ENCODE assay signal across 1 cellular context in genomic region chr1:43977376-43978263, GRCh38.
TF ChIP-seq lines count a peak whose summit lies in the region.

No MANE protein-coding gene starts in this region.

TF ChIP-seq in WTC11, 78 proteins besides CTCF, POLR2A, EP300 and RAD21:
- TF ChIP-seq HMGA2 (CRISPR knock-in tag; IDR thresholded peaks at IDR 0.05) = no peak
- no peak for TF ChIP-seq CREB1 (CRISPR knock-in tag; IDR thresholded peaks at IDR 0.05)
- no peak for TF ChIP-seq HMGXB4 (CRISPR knock-in tag; IDR thresholded peaks at IDR 0.05)
- no peak for TF ChIP-seq E2F5 (CRISPR knock-in tag; IDR thresholded peaks at IDR 0.05)
- no peak for TF ChIP-seq RELA (CRISPR knock-in tag; IDR thresholded peaks at IDR 0.05; ENCODE audit: borderline replicate concordance)
- no peak for TF ChIP-seq ZNF121 (CRISPR knock-in tag; IDR thresholded peaks at IDR 0.05)
- no peak for TF ChIP-seq NFATC4 (CRISPR knock-in tag; IDR thresholded peaks at IDR 0.05)
- no peak for TF ChIP-seq ZNF232 (CRISPR knock-in tag; IDR thresholded peaks at IDR 0.05)
- no peak for TF ChIP-seq SOX15 (CRISPR knock-in tag; IDR thresholded peaks at IDR 0.05)
- TF ChIP-seq TEAD1 (CRISPR knock-in tag; IDR thresholded peaks at IDR 0.05) = no peak
- TF ChIP-seq ZNF263 (CRISPR knock-in tag; IDR thresholded peaks at IDR 0.05; ENCODE audit: low read depth) = no peak
- TF ChIP-seq ERG (CRISPR knock-in tag; IDR thresholded peaks at IDR 0.05) = no peak
- no peak for TF ChIP-seq USF2 (CRISPR knock-in tag; IDR thresholded peaks at IDR 0.05)
- TF ChIP-seq CBFB (CRISPR knock-in tag; IDR thresholded peaks at IDR 0.05; ENCODE audit: low read depth) = no peak
- TF ChIP-seq MYBL2 (CRISPR knock-in tag; IDR thresholded peaks at IDR 0.05) = no peak
- TF ChIP-seq ZSCAN18 (CRISPR knock-in tag; IDR thresholded peaks at IDR 0.05) = no peak
- no peak for TF ChIP-seq ZNF425 (CRISPR knock-in tag; conservative IDR thresholded peaks at IDR 0.05)
- TF ChIP-seq ATF3 (CRISPR knock-in tag; conservative IDR thresholded peaks at IDR 0.05) = no peak
